Comparison of ENCODE assay signal across 29 cellular contexts in the genomic region with DNA sequence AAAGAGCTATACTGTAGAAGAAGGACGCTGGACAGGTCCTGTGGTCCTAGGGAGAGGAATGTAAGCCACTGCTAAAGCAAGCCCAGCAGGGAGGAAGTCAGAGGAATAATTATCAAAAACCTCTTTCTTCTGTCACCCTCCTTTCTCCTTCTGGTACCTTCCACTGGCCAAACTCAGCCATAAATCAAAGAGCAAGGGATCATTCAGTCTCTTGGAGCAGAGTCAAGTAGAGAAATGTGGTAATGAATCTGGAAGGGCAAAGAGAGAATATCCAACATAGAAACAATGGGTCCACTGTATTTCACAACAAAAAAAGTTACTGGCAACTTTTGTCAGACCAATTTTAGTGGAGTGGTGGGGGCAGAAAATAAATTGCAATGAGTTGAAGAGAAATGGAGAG. TPM values are rescaled to one million over a fixed set of nuclear protein-coding genes. Genes with fewer than 3 reads are reported as not detected.
"Had no signal": no experiment of that assay in that cellular context is flagged by ENCODE, and none has a peak within 500 bp of the region (broad histone marks: within the 10 kb centered on the region; RNA-seq: fewer than 3 reads in every experiment).

No MANE protein-coding gene starts in this region.

- H3K4me3 Mint-ChIP-seq: naive thymus-derived CD4-positive, alpha-beta T cell; nephron; stimulated activated effector memory CD8-positive, alpha-beta T cell treated with anti-CD3 and anti-CD28 coated beads, Interleukin-12 subunit alpha, Interleukin-12 subunit beta, amount 100 ng/mL, for 72 hours; type B pancreatic cell had no signal

- H3K27me3 Mint-ChIP-seq: naive thymus-derived CD4-positive, alpha-beta T cell; type B pancreatic cell had no signal

- H3K36me3 Mint-ChIP-seq: stimulated activated effector memory CD8-positive, alpha-beta T cell treated with anti-CD3 and anti-CD28 coated beads, Interleukin-12 subunit alpha, Interleukin-12 subunit beta, amount 100 ng/mL, for 72 hours; type B pancreatic cell had no signal

- H3K9me3 ChIP-seq: esophagus muscularis mucosa, left lung, psoas muscle, sigmoid colon, testis, tibial artery had no signal

- H3K4me1 Mint-ChIP-seq: naive thymus-derived CD4-positive, alpha-beta T cell; nephron; stimulated activated effector memory CD8-positive, alpha-beta T cell treated with anti-CD3 and anti-CD28 coated beads, Interleukin-12 subunit alpha, Interleukin-12 subunit beta, amount 100 ng/mL, for 72 hours had no signal

- H3K27ac ChIP-seq: coronary artery, esophagus muscularis mucosa, foreskin keratinocyte, left lung, psoas muscle, sigmoid colon, testis, tibial artery had no signal

- H3K27me3 ChIP-seq: esophagus muscularis mucosa, foreskin keratinocyte, left lung, sigmoid colon, testis, tibial artery had no signal

- H3K4me1 ChIP-seq: esophagus muscularis mucosa, foreskin keratinocyte, left lung, psoas muscle, sigmoid colon, testis, tibial artery had no signal

- H3K27ac Mint-ChIP-seq: naive thymus-derived CD4-positive, alpha-beta T cell; nephron; stimulated activated effector memory CD8-positive, alpha-beta T cell treated with anti-CD3 and anti-CD28 coated beads, Interleukin-12 subunit alpha, Interleukin-12 subunit beta, amount 100 ng/mL, for 72 hours; type B pancreatic cell had no signal

- H3K9me3 Mint-ChIP-seq: naive thymus-derived CD4-positive, alpha-beta T cell; nephron; stimulated activated effector memory CD8-positive, alpha-beta T cell treated with anti-CD3 and anti-CD28 coated beads, Interleukin-12 subunit alpha, Interleukin-12 subunit beta, amount 100 ng/mL, for 72 hours; type B pancreatic cell had no signal

- ATAC-seq: foreskin keratinocyte; left lung; naive thymus-derived CD4-positive, alpha-beta T cell; psoas muscle; right cardiac atrium; stimulated activated effector memory CD8-positive, alpha-beta T cell treated with anti-CD3 and anti-CD28 coated beads, Interleukin-12 subunit alpha, Interleukin-12 subunit beta, amount 100 ng/mL, for 72 hours; stimulated activated naive CD8-positive, alpha-beta T cell treated with anti-CD3 and anti-CD28 coated beads, Interleukin-15, Interleukin-2, amounts not matched to agents 100 U/mL and 50 U/mL, for 24 hours had no signal

- H3K36me3 ChIP-seq: left lung had no signal

- DNase-seq: dermis blood vessel endothelial cell; effector memory CD4-positive, alpha-beta T cell; foreskin keratinocyte; kidney; left lung; mesendoderm; midbrain; naive thymus-derived CD4-positive, alpha-beta T cell; nucleus accumbens; posterior cingulate gyrus; psoas muscle; right cardiac atrium; sigmoid colon; stimulated activated CD4-positive, alpha-beta T cell treated with anti-CD3 and anti-CD28 coated beads, Interleukin-2, amount 100 ng/mL, for 24 hours; stimulated activated CD4-positive, alpha-beta T cell treated with anti-CD3 and anti-CD28 coated beads, Interleukin-4, amount 100 ng/mL, for 24 hours; stimulated activated naive CD8-positive, alpha-beta T cell treated with anti-CD3 and anti-CD28 coated beads, Interleukin-15, Interleukin-2, amounts not matched to agents 100 U/mL and 50 U/mL, for 24 hours; substantia nigra; testis; tibial artery had no signal

- H3K4me3 ChIP-seq: coronary artery, esophagus muscularis mucosa, left lung, psoas muscle, sigmoid colon, testis, tibial artery had no signal

RNA-seq across cellular contexts. Expression of a gene that starts 33.5 kb away (rescaled TPM):
- total RNA-seq: dermis blood vessel endothelial cell; endothelial cell of umbilical vein; epithelial cell of proximal tubule; foreskin keratinocyte; kidney; lung microvascular endothelial cell; naive thymus-derived CD4-positive, alpha-beta T cell; renal cortical epithelial cell; urinary bladder had no signal
- polyA plus RNA-seq: foreskin keratinocyte; naive thymus-derived CD4-positive, alpha-beta T cell had no signal
